15 cellular contexts compared by ENCODE assay signal in genomic region chr3:10933958-10934481, GRCh38. TPM values are rescaled to one million over a fixed set of nuclear protein-coding genes. Genes with fewer than 3 reads are reported as not detected.
A peak's percentile ranks its signal among the peaks of the same experiment; 100 is the strongest.
DNase-seq lines count a peak whose midpoint lies in the region; ATAC-seq and TF ChIP-seq lines count a peak whose summit lies in the region.
"Had no signal": no experiment of that assay in that cellular context is flagged by ENCODE, and none has a peak within 500 bp of the region (broad histone marks: within the 10 kb centered on the region; RNA-seq: fewer than 3 reads in every experiment).

No MANE protein-coding gene starts in this region.

- H3K79me2 ChIP-seq in GM23338 (replicated peaks; ENCODE audit: insufficient read depth) = no peaks in the 10 kb centered on the region
- H3K79me2 ChIP-seq in fibroblast of lung (ENCODE audit: control insufficient read depth, insufficient read depth, low read length) = no peaks in the 10 kb centered on the region

- H3K9me3 Mint-ChIP-seq in GM23338 = no peaks in the 10 kb centered on the region
- H3K9me3 Mint-ChIP-seq: stimulated activated naive CD8-positive, alpha-beta T cell treated with anti-CD3 and anti-CD28 coated beads, Interleukin-15, Interleukin-2, amounts not matched to agents 100 ng/mL and 50 ng/mL, for 24 hours had no signal

- intact Hi-C loops in sciatic nerve (cut with DNase I) = loop anchor here (5.0 kb wide), 1 partner anchor 1868 kb away; no protein-coding TSS in a partner anchor

- no peak overlapping the region for H3K4me2 ChIP-seq in GM23338
- no peak overlapping the region for H3K4me2 ChIP-seq in fibroblast of lung (ENCODE audit: extremely low read depth, insufficient read depth, low read length)

- H3F3A ChIP-seq in GM23338 (replicated peaks; ENCODE audit: low read depth) = no peaks in the 10 kb centered on the region

- H3K4me1 ChIP-seq in GM23338 (ENCODE audit: insufficient read depth) (peaks cover 4% of the 10 kb centered on the region; the same call in 1 of the 2 replicates), RWPE2 (ENCODE audit: insufficient read depth, poor library complexity, severe bottlenecking) (peaks cover 14% of the 10 kb centered on the region), fibroblast of lung (ENCODE audit: control insufficient read depth, extremely low read depth, insufficient read depth, low read length) (no peaks in the 10 kb centered on the region), BE2C (no peaks in the 10 kb centered on the region)
- H3K4me1 ChIP-seq: gastrocnemius medialis had no signal

- ATAC-seq in GM23338 (peak; percentile 56), RWPE2 (ENCODE audit: low read depth) (peak; percentile 95), sciatic nerve (peak; percentile 76), GM21515 (IDR thresholded peaks at IDR 0.05; ENCODE audit: unreplicated experiment) (no peak), HG02970 (IDR thresholded peaks at IDR 0.05; ENCODE audit: low FRiP score, unreplicated experiment) (no peak)
- ATAC-seq: gastrocnemius medialis, GM12878, left lobe of liver had no signal

- H2AFZ ChIP-seq in GM23338 (no peak overlapping the region), fibroblast of lung (ENCODE audit: low read length) (no peak overlapping the region)

- no peaks in the 10 kb centered on the region for H3K27me3 ChIP-seq in GM23338 (ENCODE audit: insufficient read depth)
- H3K27me3 ChIP-seq in RWPE2 (ENCODE audit: insufficient read depth, poor library complexity, severe bottlenecking) = no peaks in the 10 kb centered on the region
- H3K27me3 ChIP-seq in fibroblast of lung (ENCODE audit: control insufficient read depth, insufficient read depth, low read length) = no peaks in the 10 kb centered on the region
- H3K27me3 ChIP-seq in BE2C = no peaks in the 10 kb centered on the region
- H3K27me3 ChIP-seq: gastrocnemius medialis, ovary had no signal

- DNase-seq in GM23338 (ENCODE audit: low spot score) (peak; percentile 10), RWPE2 (ENCODE audit: low spot score) (peak; percentile 55), fibroblast of lung (ENCODE audit: low read depth in 2 of 2) (peak; percentile 15 to 77), sciatic nerve (ENCODE audit: low spot score) (peak; percentile 63), BE2C (no peak), NCI-H187 treated with DMSO at 0.1 percent for 48 hours (lab: John Stamatoyannopoulos, UW) (no peak)
- DNase-seq: gastrocnemius medialis; Kasumi-1; stimulated activated CD4-positive, alpha-beta T cell treated with anti-CD3 and anti-CD28 coated beads, Interleukin-4, amount 100 ng/mL, for 1 hour had no signal

- H3K9me3 ChIP-seq in RWPE2 (ENCODE audit: severe bottlenecking) (no peaks in the 10 kb centered on the region), fibroblast of lung (ENCODE audit: control insufficient read depth, insufficient read depth, low read depth, low read length) (no peaks in the 10 kb centered on the region), BE2C (no peaks in the 10 kb centered on the region)
- H3K9me3 ChIP-seq: gastrocnemius medialis, ovary had no signal

- H4K20me1 ChIP-seq in GM23338 (replicated peaks; ENCODE audit: insufficient read depth) (no peaks in the 10 kb centered on the region), fibroblast of lung (ENCODE audit: control insufficient read depth, extremely low read depth, insufficient read depth, low read length) (no peaks in the 10 kb centered on the region)

- H3K4me3 Mint-ChIP-seq in GM23338 = no peak overlapping the region
- H3K4me3 Mint-ChIP-seq: stimulated activated naive CD8-positive, alpha-beta T cell treated with anti-CD3 and anti-CD28 coated beads, Interleukin-15, Interleukin-2, amounts not matched to agents 100 ng/mL and 50 ng/mL, for 24 hours had no signal

- no peak overlapping the region for H3K9ac ChIP-seq in fibroblast of lung (ENCODE audit: insufficient read depth, low read length)

- H3K27ac ChIP-seq in GM23338 (ENCODE audit: low read depth) = no peak overlapping the region
- H3K27ac ChIP-seq in RWPE2 (ENCODE audit: poor library complexity, severe bottlenecking) = peak overlapping the region; percentile 91
- H3K27ac ChIP-seq in fibroblast of lung (ENCODE audit: insufficient read depth, low read length) = no peak overlapping the region
- H3K27ac ChIP-seq: gastrocnemius medialis, ovary had no signal

- no peaks in the 10 kb centered on the region for H3K36me3 Mint-ChIP-seq in GM23338 (ENCODE audit: low read depth)

- TF ChIP-seq CTCF in GM23338 (conservative IDR thresholded peaks at IDR 0.05; ENCODE audit: low read depth in 2 of 2) (peak in 1 of 2 experiments; percentile 47; a peak in 2 of 4 replicates), RWPE2 (IDR thresholded peaks at IDR 0.05; ENCODE audit: poor library complexity, severe bottlenecking) (no peak), fibroblast of lung (conservative IDR thresholded peaks at IDR 0.05 in 1 of 2, IDR thresholded peaks at IDR 0.05 in 1 of 2; ENCODE audit: low read depth in 1 of 2, low read length in 2 of 2) (no peak), BE2C (IDR thresholded peaks at IDR 0.05; ENCODE audit: low read depth, low read length) (no peak)

- H3K36me3 ChIP-seq in GM23338 (ENCODE audit: insufficient read depth) = no peaks in the 10 kb centered on the region
- no peaks in the 10 kb centered on the region for H3K36me3 ChIP-seq in RWPE2 (ENCODE audit: low read depth)
- no peaks in the 10 kb centered on the region for H3K36me3 ChIP-seq in fibroblast of lung (ENCODE audit: control insufficient read depth, insufficient read depth, low read length)
- H3K36me3 ChIP-seq in BE2C = no peaks in the 10 kb centered on the region
- H3K36me3 ChIP-seq: gastrocnemius medialis, ovary had no signal

- peaks cover 4% of the 10 kb centered on the region for H3K27me3 Mint-ChIP-seq in GM23338 (ENCODE audit: insufficient read depth, low read depth, poor library complexity)
- H3K27me3 Mint-ChIP-seq: stimulated activated naive CD8-positive, alpha-beta T cell treated with anti-CD3 and anti-CD28 coated beads, Interleukin-15, Interleukin-2, amounts not matched to agents 100 ng/mL and 50 ng/mL, for 24 hours had no signal

- H3K27ac Mint-ChIP-seq in GM23338 = no peak overlapping the region
- H3K27ac Mint-ChIP-seq: stimulated activated naive CD8-positive, alpha-beta T cell treated with anti-CD3 and anti-CD28 coated beads, Interleukin-15, Interleukin-2, amounts not matched to agents 100 ng/mL and 50 ng/mL, for 24 hours had no signal

- no peaks in the 10 kb centered on the region for H3K9me2 ChIP-seq in GM23338 (ENCODE audit: insufficient read depth)

- H3K4me3 ChIP-seq in GM23338 = no peak overlapping the region
- no peak overlapping the region for H3K4me3 ChIP-seq in RWPE2 (ENCODE audit: severe bottlenecking)
- H3K4me3 ChIP-seq in fibroblast of lung (replicated peaks in 1 of 4; ENCODE audit: control extremely low read depth in 1 of 4, insufficient read depth in 1 of 4, low read depth in 3 of 4, low read length in 4 of 4) = no peak overlapping the region
- H3K4me3 ChIP-seq in BE2C (ENCODE audit: low read depth, low read length) = no peak overlapping the region
- H3K4me3 ChIP-seq: gastrocnemius medialis, GM12878, ovary had no signal

- peaks cover 5% of the 10 kb centered on the region; the same call in 2 of the 3 replicates for H3K4me1 Mint-ChIP-seq in GM23338

TF ChIP-seq in GM23338, 12 proteins besides CTCF, POLR2A, EP300 and RAD21:
- TF ChIP-seq EZH2phosphoT487 (IDR thresholded peaks at IDR 0.05; ENCODE audit: unreplicated experiment) (no peak), ZNF114 (CRISPR knock-in tag; IDR thresholded peaks at IDR 0.05) (no peak), ETS1 (IDR thresholded peaks at IDR 0.05) (no peak), NANOG (IDR thresholded peaks at IDR 0.05; ENCODE audit: borderline replicate concordance) (no peak), EZH2 (IDR thresholded peaks at IDR 0.05; ENCODE audit: low read depth, unreplicated experiment) (no peak)

RNA-seq across cellular contexts. Expression of gene SLC6A1, which starts 58.5 kb away (rescaled TPM):
- 0.16 and 0.28 TPM in 2 replicates for total RNA-seq in GM23338 (2014; rRNA removed; shearing (Covaris generic))
- polyA plus RNA-seq in GM23338 (2016; fragmentation: Nextera tagmentation; extraction: Ambion mirVana) (0.16 and 0.23 TPM in 2 replicates), fibroblast of lung (not detected in 2 replicates)
- total RNA-seq in fibroblast of lung (not detected in 2 replicates), sciatic nerve (10.9 TPM)
- polyA plus RNA-seq in fibroblast of lung (2012) = not detected in 2 replicates
- not detected in 2 replicates for polyA minus RNA-seq in fibroblast of lung (ENCODE audit: low replicate concordance)
- 0.25 TPM for polyA plus RNA-seq in BE2C (2012; ENCODE audit: insufficient read depth, insufficient read length, low read depth)
- total RNA-seq: GM12878 had no signal
- polyA plus RNA-seq: GM12878 had no signal

Comparison
In these comparisons a context has a peak if more than half of its experiments do, and no peak if none do; other contexts are left out.
1. ATAC-seq: peak in GM23338 (single experiment), RWPE2 (single experiment) and sciatic nerve (single experiment); none in GM21515 (single experiment) and HG02970 (single experiment).
2. DNase-seq: peak in GM23338 (single experiment), RWPE2 (single experiment), fibroblast of lung (2 of 2) and sciatic nerve (single experiment); none in BE2C (single experiment) and NCI-H187 treated with DMSO at 0.1 percent for 48 hours (single experiment).